ENCODE assay signal across 26 cellular contexts in the genomic region with DNA sequence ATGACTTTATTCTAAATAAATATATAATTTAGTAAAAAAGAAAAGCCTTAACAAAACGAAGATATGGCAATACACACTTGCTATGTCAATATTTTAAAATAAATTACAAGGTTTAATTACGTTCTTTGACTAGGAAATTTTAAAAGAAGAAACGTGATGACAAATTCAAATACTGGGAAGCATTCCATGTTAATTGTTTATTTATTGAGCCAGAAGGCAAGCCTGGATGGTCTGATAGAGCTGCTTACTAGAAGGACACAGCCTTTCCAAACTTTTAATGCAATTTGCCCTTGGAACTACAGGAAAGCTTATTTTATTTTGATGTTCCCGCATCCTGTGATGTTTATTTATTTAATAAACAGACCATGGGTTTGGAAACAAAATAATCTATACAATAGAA. TPM values are rescaled to one million over a fixed set of nuclear protein-coding genes. Genes with fewer than 3 reads are reported as not detected.
DNase-seq lines count a peak whose midpoint lies in the region; ATAC-seq, FAIRE-seq and TF ChIP-seq lines count a peak whose summit lies in the region.
"Had no signal": no experiment of that assay in that cellular context is flagged by ENCODE, and none has a peak within 500 bp of the region (broad histone marks: within the 10 kb centered on the region; RNA-seq: fewer than 3 reads in every experiment).

No MANE protein-coding gene starts in this region.

- H3K4me2 ChIP-seq in IMR-90 (ENCODE audit: low read depth, low read length) (no peak overlapping the region), endothelial cell of umbilical vein (ENCODE audit: insufficient read depth, low read length) (no peak overlapping the region)
- H3K4me2 ChIP-seq: GM23338 had no signal

- no peak overlapping the region for H2AFZ ChIP-seq in IMR-90 (replicated peaks; ENCODE audit: low read length, poor library complexity)
- H2AFZ ChIP-seq in endothelial cell of umbilical vein (ENCODE audit: low read depth, low read length), result no peak overlapping the region
- H2AFZ ChIP-seq: GM23338 had no signal

- intact Hi-C loops in IMR-90 (cut with micrococcal nuclease), result no loop called here
- intact Hi-C loops in endothelial cell of umbilical vein (cut with micrococcal nuclease), result no loop called here

- no peak overlapping the region for H3K9ac ChIP-seq in IMR-90 (ENCODE audit: low read depth, low read length)
- no peak overlapping the region for H3K9ac ChIP-seq in endothelial cell of umbilical vein (replicated peaks; ENCODE audit: extremely low read depth, insufficient read depth, low read length)

- no peaks in the 10 kb centered on the region for H4K20me1 ChIP-seq in IMR-90 (ENCODE audit: insufficient read depth, low read length)
- H4K20me1 ChIP-seq in endothelial cell of umbilical vein (replicated peaks; ENCODE audit: control insufficient read depth, extremely low read depth, insufficient read depth, low read length), result no peaks in the 10 kb centered on the region

- no peak overlapping the region for H3K14ac ChIP-seq in IMR-90 (replicated peaks; ENCODE audit: low read depth, low read length)

- CTCF ChIA-PET in IMR-90 (lab: Yijun Ruan, JAX), result interaction anchor here (0.7 kb wide), 1 partner anchor 881 kb away, joined by 5 read pairs; no protein-coding TSS in a partner anchor
- CTCF ChIA-PET in endothelial cell of umbilical vein (lab: Charles Lee), result interaction anchor here (1.5 kb wide), 1 partner anchor 25 kb away, joined by 6 read pairs; no protein-coding TSS in a partner anchor

- no peak overlapping the region for H3K27ac ChIP-seq in IMR-90 (ENCODE audit: insufficient read depth, low read length)
- no peak overlapping the region for H3K27ac ChIP-seq in endothelial cell of umbilical vein (ENCODE audit: insufficient read depth, low read depth, low read length)
- H3K27ac ChIP-seq: C4-2B, SJSA1 had no signal

- H4K91ac ChIP-seq in IMR-90 (ENCODE audit: insufficient read depth, low read depth, low read length), result no peak overlapping the region

- no peak overlapping the region for H2BK20ac ChIP-seq in IMR-90 (ENCODE audit: low read depth, low read length)

- no peak overlapping the region for H3K23ac ChIP-seq in IMR-90 (ENCODE audit: low read depth, low read length)

- no peak for TF ChIP-seq CTCF in IMR-90 (conservative IDR thresholded peaks at IDR 0.05; ENCODE audit: low read depth, low read length)
- TF ChIP-seq CTCF in endothelial cell of umbilical vein (IDR thresholded peaks at IDR 0.05; ENCODE audit: extremely low read depth in 1 of 2, insufficient read depth in 1 of 2, low read depth in 1 of 2, low read length in 2 of 2), result no peak

- H3K27me3 ChIP-seq in IMR-90 (ENCODE audit: control insufficient read depth, insufficient read depth, low read length) (no peaks in the 10 kb centered on the region), endothelial cell of umbilical vein (ENCODE audit: control insufficient read depth in 2 of 2, insufficient read depth in 2 of 2, low read length in 2 of 2) (no peaks in the 10 kb centered on the region)
- H3K27me3 ChIP-seq: MG63, SJSA1 had no signal

- dilution Hi-C loops in IMR-90 (cut with HindIII; ENCODE audit: low sequenced_read_pairs, unreplicated experiment) (no loop called here), endothelial cell of umbilical vein (cut with MboI; ENCODE audit: extremely low pct_ligation_motif_present, low sequenced_read_pairs) (no loop called here)

- BruUV-seq in IMR-90 (replicated peaks; lab: Mats Ljungman, UMichigan) (no TSS peak), endothelial cell of umbilical vein (replicated peaks; lab: Mats Ljungman, UMichigan) (no TSS peak)

- TF ChIP-seq RAD21 in IMR-90 (IDR thresholded peaks at IDR 0.05; ENCODE audit: low read length), result no peak

- no peak overlapping the region for H4K8ac ChIP-seq in IMR-90 (ENCODE audit: low read depth in 2 of 2, low read length in 2 of 2)

- no peak overlapping the region for H2AK5ac ChIP-seq in IMR-90 (ENCODE audit: low read depth, low read length)

- no peak overlapping the region for H2BK120ac ChIP-seq in IMR-90 (ENCODE audit: low read depth, low read length)

- DNase-seq in AG08396 (ENCODE audit: low spot score), result peak; percentile 5
- peak; percentile 19 for DNase-seq in IMR-90
- peak; percentile 60 for DNase-seq in NCI-H146 treated with DMSO at 0.1 percent for 48 hours (lab: John Stamatoyannopoulos, UW; ENCODE audit: unreplicated experiment)
- no peak for DNase-seq in endothelial cell of umbilical vein (ENCODE audit: low read depth, low spot score)
- no peak for DNase-seq in GM19240 (ENCODE audit: insufficient read length, low spot score)
- DNase-seq: Calu3; CD8-positive, alpha-beta memory T cell; H9; HFFc6; Karpas-422; MG63; NCI-H187; NCI-H2081 treated with DMSO at 0.1 percent for 48 hours; NCI-H2171; NCI-H226; NCI-H510A; NCI-H82; Right ventricle myocardium superior; RPMI8226; T-helper 2 cell had no signal

- H2AK9ac ChIP-seq in IMR-90 (replicated peaks; ENCODE audit: low read depth, low read length, poor library complexity), result no peak overlapping the region

- no peak overlapping the region for H2BK5ac ChIP-seq in IMR-90 (ENCODE audit: low read depth, low read length, poor library complexity, severe bottlenecking)

- H3K36me3 ChIP-seq in IMR-90 (ENCODE audit: control insufficient read depth, insufficient read depth, low read length) (no peaks in the 10 kb centered on the region), endothelial cell of umbilical vein (ENCODE audit: control insufficient read depth in 2 of 2, extremely low read depth in 1 of 2, insufficient read depth in 2 of 2, low read length in 2 of 2) (no peaks in the 10 kb centered on the region)
- H3K36me3 ChIP-seq: MG63, SJSA1 had no signal

- no peaks in the 10 kb centered on the region for H3K79me2 ChIP-seq in endothelial cell of umbilical vein (ENCODE audit: control insufficient read depth, insufficient read depth, low read length)

- peak; percentile 15 for FAIRE-seq in endothelial cell of umbilical vein (lab: Jason Lieb, UNC)
- FAIRE-seq: GM18507 had no signal

- no peak overlapping the region for H2BK15ac ChIP-seq in IMR-90 (ENCODE audit: low read depth, low read length)

- H3K4me3 ChIP-seq in IMR-90 (ENCODE audit: insufficient read depth, low read depth, low read length) (no peak overlapping the region), endothelial cell of umbilical vein (replicated peaks in 1 of 3; ENCODE audit: insufficient read depth in 1 of 3, low read depth in 1 of 3, low read length in 3 of 3) (no peak overlapping the region)
- H3K4me3 ChIP-seq: GM23338, MG63, SJSA1 had no signal

- WGBS in IMR-90 (ENCODE audit: extremely low coverage in 2 of 2, insufficient read length in 1 of 2), 2 experiments, result no CpG with 5 or more reads among the region's 4 CpGs

- H3K9me1 ChIP-seq in IMR-90 (ENCODE audit: insufficient read depth, low read length) (no peaks in the 10 kb centered on the region), endothelial cell of umbilical vein (replicated peaks; ENCODE audit: control insufficient read depth, extremely low read depth, insufficient read depth, low read length) (no peaks in the 10 kb centered on the region)

- TF ChIP-seq POLR2A in IMR-90 (IDR thresholded peaks at IDR 0.05; ENCODE audit: low read depth, low read length), result no peak
- no peak for TF ChIP-seq POLR2A in endothelial cell of umbilical vein (IDR thresholded peaks at IDR 0.05; ENCODE audit: low read depth, low read length)

- H3K4ac ChIP-seq in IMR-90 (ENCODE audit: low read depth, low read length), result no peak overlapping the region

- in situ Hi-C loops in IMR-90 (cut with MboI; ENCODE audit: low sequenced_read_pairs), result no loop called here

- H3K9me3 ChIP-seq in IMR-90 (ENCODE audit: control insufficient read depth, insufficient read depth, low read length), result no peaks in the 10 kb centered on the region
- H3K9me3 ChIP-seq in endothelial cell of umbilical vein (replicated peaks; ENCODE audit: control insufficient read depth, insufficient read depth, low read length), result no peaks in the 10 kb centered on the region
- H3K9me3 ChIP-seq: MG63, SJSA1 had no signal

- no peak overlapping the region for H3K56ac ChIP-seq in IMR-90 (ENCODE audit: extremely low read depth, insufficient read depth, low read length)

- ATAC-seq in IMR-90 (ENCODE audit: low read depth) (peak; percentile 35; the same call in 1 of the 2 replicates), HG02885 (IDR thresholded peaks at IDR 0.05; ENCODE audit: poor library complexity, unreplicated experiment) (no peak), HG02759 (IDR thresholded peaks at IDR 0.05; ENCODE audit: unreplicated experiment) (no peak)
- ATAC-seq: GM23338 had no signal

- POLR2A ChIA-PET in IMR-90 (lab: Charles Lee; ENCODE audit: unreplicated experiment) (no interaction called here), endothelial cell of umbilical vein (lab: Charles Lee) (no interaction called here)

- H3K4me1 ChIP-seq in IMR-90 (ENCODE audit: control insufficient read depth, insufficient read depth, low read length), result no peaks in the 10 kb centered on the region; the same call in 1 of the 2 replicates
- peaks cover 6% of the 10 kb centered on the region for H3K4me1 ChIP-seq in endothelial cell of umbilical vein (ENCODE audit: control insufficient read depth, extremely low read depth, insufficient read depth, low read length)
- H3K4me1 ChIP-seq: SJSA1 had no signal

- no peaks in the 10 kb centered on the region for H3K79me1 ChIP-seq in IMR-90 (ENCODE audit: low read depth in 1 of 2, low read length in 2 of 2)

- no peak overlapping the region for H4K5ac ChIP-seq in IMR-90 (ENCODE audit: low read depth, low read length)

- no peak overlapping the region for H3K18ac ChIP-seq in IMR-90 (ENCODE audit: low read depth, low read length)

TF ChIP-seq in IMR-90, 13 proteins besides CTCF, POLR2A, EP300 and RAD21 (continues in another document):
- TF ChIP-seq BHLHE40 (IDR thresholded peaks at IDR 0.05; ENCODE audit: low read depth, low read length) (no peak), CHD1 (IDR thresholded peaks at IDR 0.05; ENCODE audit: low read depth, low read length) (no peak)

TF ChIP-seq in endothelial cell of umbilical vein, 7 proteins besides CTCF, POLR2A, EP300 and RAD21 (continues in another document):
- no peak for TF ChIP-seq JUN (IDR thresholded peaks at IDR 0.05; ENCODE audit: borderline replicate concordance, insufficient read depth, insufficient read length, low read depth)
- TF ChIP-seq POLR2AphosphoS5 (IDR thresholded peaks at IDR 0.05; ENCODE audit: insufficient read depth, low read depth, low read length), result no peak

RNA-seq across cellular contexts. Expression of a gene that starts 33.4 kb away (rescaled TPM):
- total RNA-seq in IMR-90 (2012; rRNA removed) (100 and 145 TPM in 2 replicates), endothelial cell of umbilical vein (4.5 TPM in 2 replicates)
- polyA plus RNA-seq in IMR-90 (2012; rRNA removed) (13.7 and 16.8 TPM in 2 replicates), endothelial cell of umbilical vein (2.0 TPM in 2 replicates)
- 3.9 and 5.8 TPM in 2 replicates for polyA plus RNA-seq in IMR-90 (2012; cell fraction: cytosol; rRNA removed)
- polyA plus RNA-seq in IMR-90 (2012; cell fraction: nucleus; rRNA removed; ENCODE audit: low replicate concordance), result 2.7 and 11.3 TPM in 2 replicates
- 1.9 and 2.0 TPM in 2 replicates for polyA plus RNA-seq in endothelial cell of umbilical vein (2011; cell fraction: cytosol; rRNA removed)
- polyA plus RNA-seq in endothelial cell of umbilical vein (2011; cell fraction: nucleus; rRNA removed), result 2.7 and 3.7 TPM in 2 replicates
- 7.9 TPM in 2 replicates for polyA plus RNA-seq in endothelial cell of umbilical vein (2012)
- 8.9 and 10.0 TPM in 2 replicates for polyA minus RNA-seq in endothelial cell of umbilical vein
- 19.6 TPM for polyA minus RNA-seq in endothelial cell of umbilical vein (2011; cell fraction: cytosol; rRNA and poly(A)+ RNA removed)
- 13.2 and 19.0 TPM in 2 replicates for polyA minus RNA-seq in endothelial cell of umbilical vein (2011; cell fraction: nucleus; rRNA and poly(A)+ RNA removed)

Comparison
In these comparisons a context has a peak if more than half of its experiments do, and no peak if none do; other contexts are left out.
1. DNase-seq: peak in AG08396 (single experiment), IMR-90 (single experiment) and NCI-H146 treated with DMSO at 0.1 percent for 48 hours (single experiment); none in endothelial cell of umbilical vein (single experiment) and GM19240 (single experiment).
2. RNA of a gene that starts 33.4 kb away (total RNA-seq): 100 to 145 TPM in IMR-90; 4.5 TPM in endothelial cell of umbilical vein; every median in the first group is over 10 times any median in the second.